ENCODE assay signal across 8 cellular contexts in genomic region chr10:80599424-80599847, GRCh38.
DNase-seq lines count a peak whose midpoint lies in the region; ATAC-seq and TF ChIP-seq lines count a peak whose summit lies in the region.

No MANE protein-coding gene starts in this region.

- H3K9me3 ChIP-seq in lower lobe of right lung (no peaks in the 10 kb centered on the region), tibial artery (no peaks in the 10 kb centered on the region)

- no peaks in the 10 kb centered on the region for H3K36me3 ChIP-seq in lower lobe of right lung
- no peaks in the 10 kb centered on the region for H3K36me3 ChIP-seq in tibial artery

- intact Hi-C loops in lower lobe of right lung (cut with DNase I) (no loop called here), tibial artery (cut with DNase I; ENCODE audit: low total_unique reads) (no loop called here)

- in situ Hi-C loops in SK-MEL-5 (cut with HindIII; ENCODE audit: low pct_unique_long_range_greater_than_20kb, low sequenced_read_pairs) = no loop called here

- ATAC-seq in GM21381 (IDR thresholded peaks at IDR 0.05; ENCODE audit: unreplicated experiment) (peak; percentile 81), HG03469 (IDR thresholded peaks at IDR 0.05; ENCODE audit: unreplicated experiment) (peak; percentile 73), lower lobe of right lung (peak; percentile 80 to 82)

- no peaks in the 10 kb centered on the region for H3K27me3 ChIP-seq in lower lobe of right lung (ENCODE audit: low read depth)
- H3K27me3 ChIP-seq in tibial artery = no peaks in the 10 kb centered on the region

- H3K4me1 ChIP-seq in lower lobe of right lung (no peaks in the 10 kb centered on the region), tibial artery (no peaks in the 10 kb centered on the region)

- TF ChIP-seq CTCF in coronary artery (IDR thresholded peaks at IDR 0.05) (no peak), lower lobe of right lung (IDR thresholded peaks at IDR 0.05) (peak; percentile 73), tibial artery (IDR thresholded peaks at IDR 0.05) (peak; percentile 16 to 31)

- DNase-seq in NCI-H1436 (lab: John Stamatoyannopoulos, UW) = peak; percentile 56
- DNase-seq in NCI-H1436 treated with DMSO at 0.1 percent for 48 hours (lab: John Stamatoyannopoulos, UW) = no peak
- DNase-seq in SK-MEL-5 (ENCODE audit: low read depth, low spot score) = peak; percentile 75
- DNase-seq in coronary artery (ENCODE audit: low spot score) = peak; percentile 64
- peak; percentile 77 for DNase-seq in lower lobe of right lung
- DNase-seq in tibial artery = no peak

- no peak overlapping the region for H3K4me3 ChIP-seq in coronary artery
- no peak overlapping the region for H3K4me3 ChIP-seq in lower lobe of right lung
- no peak overlapping the region for H3K4me3 ChIP-seq in tibial artery

- H3K27ac ChIP-seq in coronary artery (no peak overlapping the region), lower lobe of right lung (no peak overlapping the region), tibial artery (no peak overlapping the region)

Comparison
In these comparisons a context has a peak if more than half of its experiments do, and no peak if none do; other contexts are left out.
1. DNase-seq: peak in NCI-H1436 (single experiment), SK-MEL-5 (single experiment), coronary artery (single experiment) and lower lobe of right lung (single experiment); none in NCI-H1436 treated with DMSO at 0.1 percent for 48 hours (single experiment) and tibial artery (0 of 2).
2. Peak in every context shown above with its lines, with median percentiles within 50 percentile points of each other: ATAC-seq.